Comparison of ENCODE assay signal across 8 cellular contexts in genomic region chrX:1591863-1592127, GRCh38. TPM values are rescaled to one million over a fixed set of nuclear protein-coding genes. Genes with fewer than 3 reads are reported as not detected.
DNase-seq lines count a peak whose midpoint lies in the region; ATAC-seq and TF ChIP-seq lines count a peak whose summit lies in the region.

No MANE protein-coding gene starts in this region.

- DNase-seq in Peyer's patch (no peak), fibroblast of mammary gland (ENCODE audit: low read depth) (no peak), progenitor cell of endocrine pancreas (ENCODE audit: low spot score, unreplicated experiment) (no peak), SIG-M5 treated with dmso at 0.1 percent for 504 hours (lab: John Stamatoyannopoulos, UW; ENCODE audit: unreplicated experiment) (no peak), HT-29 (ENCODE audit: low spot score) (no peak), kidney glomerular epithelial cell (lab: John Stamatoyannopoulos, UW) (no peak)

- H3K36me3 Mint-ChIP-seq in progenitor cell of endocrine pancreas (ENCODE audit: insufficient read depth) = peaks cover 14% of the 10 kb centered on the region

- no peaks in the 10 kb centered on the region for H3K27me3 Mint-ChIP-seq in progenitor cell of endocrine pancreas

- H3K27me3 ChIP-seq in Peyer's patch = no peaks in the 10 kb centered on the region

- H3K27ac Mint-ChIP-seq in progenitor cell of endocrine pancreas = peak overlapping the region; percentile 97

- H3K4me1 ChIP-seq in ES-I3 (ENCODE audit: insufficient read depth, low read length) (no peaks in the 10 kb centered on the region; the same call in 1 of the 2 replicates), Peyer's patch (peaks cover 0 to 11% (median 0%) of the 10 kb centered on the region in 4 donors)

- H3K9ac ChIP-seq in ES-I3 (ENCODE audit: low read depth, low read length) = peak overlapping the region; percentile 87

- TF ChIP-seq CTCF in Peyer's patch (IDR thresholded peaks at IDR 0.05) = no peak
- no peak for TF ChIP-seq CTCF in fibroblast of mammary gland (conservative IDR thresholded peaks at IDR 0.05; ENCODE audit: control insufficient read depth, insufficient read depth, low read depth, low read length)
- no peak for TF ChIP-seq CTCF in progenitor cell of endocrine pancreas (IDR thresholded peaks at IDR 0.05; ENCODE audit: unreplicated experiment)

- H3K27ac ChIP-seq in Peyer's patch = peak overlapping the region; percentile 86 to 92 (median 90)

- peak overlapping the region; percentile 89 to 99 (median 96) for H3K4me3 ChIP-seq in Peyer's patch
- peak overlapping the region; percentile 82 for H3K4me3 ChIP-seq in fibroblast of mammary gland (ENCODE audit: control insufficient read depth, low read depth, low read length)

- H3K4me1 Mint-ChIP-seq in progenitor cell of endocrine pancreas (ENCODE audit: low read depth) = peaks cover 7% of the 10 kb centered on the region

- no peak for TF ChIP-seq POLR2A in Peyer's patch (IDR thresholded peaks at IDR 0.05)

- H3K4me3 Mint-ChIP-seq in progenitor cell of endocrine pancreas (ENCODE audit: low read depth) = peak overlapping the region; percentile 93

- H3K36me3 ChIP-seq in ES-I3 (ENCODE audit: insufficient read depth, low read length) (peaks cover 10% of the 10 kb centered on the region), Peyer's patch (peaks cover 0 to 30% (median 0%) of the 10 kb centered on the region in 3 donors)

- H3K9me3 Mint-ChIP-seq in progenitor cell of endocrine pancreas (ENCODE audit: low read depth) = no peaks in the 10 kb centered on the region

- H3K9me3 ChIP-seq in ES-I3 (ENCODE audit: control insufficient read depth, insufficient read depth, low read length) = no peaks in the 10 kb centered on the region
- no peaks in the 10 kb centered on the region for H3K9me3 ChIP-seq in Peyer's patch

- ATAC-seq in HG02759 (IDR thresholded peaks at IDR 0.05; ENCODE audit: unreplicated experiment) = no peak

RNA-seq across cellular contexts. Expression of gene AKAP17A, which starts 0.4 kb away (rescaled TPM):
- 100 to 1,000 TPM in 3 of 4 donors, 10 to 100 TPM in 1; 41.0 to 201 (median 107) TPM for total RNA-seq in Peyer's patch
- 52.7 and 56.0 TPM in 2 replicates for total RNA-seq in progenitor cell of endocrine pancreas
- total RNA-seq in HT-29 (2014; rRNA removed; shearing (Covaris generic)) = 34.9 and 38.3 TPM in 2 replicates

RNA-seq across cellular contexts. Expression of gene ASMT, which starts 23.1 kb away (rescaled TPM):
- 10 to 100 TPM in 1 of 4 donors, not detected in 3; 12.4 TPM for total RNA-seq in Peyer's patch
- 0.36 TPM in 1 of 2 replicates, not detected in the other for total RNA-seq in progenitor cell of endocrine pancreas
- 0.10 TPM in 1 of 2 replicates, not detected in the other for total RNA-seq in HT-29 (2014; rRNA removed; shearing (Covaris generic))

RNA-seq across cellular contexts. Expression of gene P2RY8, which starts 54.8 kb away (rescaled TPM):
- total RNA-seq in Peyer's patch = 1 to 10 TPM in 2 of 4 donors, under 1 TPM in 2; 0.35 to 5.8 (median 1.2) TPM
- total RNA-seq in progenitor cell of endocrine pancreas = not detected in 2 replicates
- total RNA-seq in HT-29 (2014; rRNA removed; shearing (Covaris generic)) = not detected in 2 replicates
